Comparison of ENCODE assay signal across 18 cellular contexts in genomic region chr10:88733215-88733614, GRCh38. TPM values are rescaled to one million over a fixed set of nuclear protein-coding genes. Genes with fewer than 3 reads are reported as not detected.
"Had no signal": no experiment of that assay in that cellular context is flagged by ENCODE, and none has a peak within 500 bp of the region (broad histone marks: within the 10 kb centered on the region; RNA-seq: fewer than 3 reads in every experiment).

No MANE protein-coding gene starts in this region.

- H3K9me3 ChIP-seq: ascending aorta, transverse colon had no signal

- H3K9me3 Mint-ChIP-seq: activated CD4-positive, alpha-beta memory T cell treated with anti-CD3 and anti-CD28 coated beads for 36 hours; activated naive CD8-positive, alpha-beta T cell treated with anti-CD3 and anti-CD28 coated beads, Interleukin-2, amount 10 ng/mL, durations not matched to agents 7 days and 5 days; activated T-cell treated with anti-CD3 and anti-CD28 coated beads, Interleukin-2, amount 50 U/mL, for 72 hours; mesothelial cell of epicardium had no signal

- ATAC-seq: activated T-cell treated with anti-CD3 and anti-CD28 coated beads, Interleukin-2, amount 50 U/mL, for 72 hours; esophagus mucosa; right cardiac atrium had no signal

- H3K36me3 ChIP-seq: ascending aorta, transverse colon had no signal

- H3K4me3 Mint-ChIP-seq: activated CD4-positive, alpha-beta memory T cell treated with anti-CD3 and anti-CD28 coated beads for 36 hours; activated naive CD8-positive, alpha-beta T cell treated with anti-CD3 and anti-CD28 coated beads, Interleukin-2, amount 10 ng/mL, durations not matched to agents 7 days and 5 days; activated T-cell treated with anti-CD3 and anti-CD28 coated beads, Interleukin-2, amount 50 U/mL, for 72 hours; mesothelial cell of epicardium had no signal

- H3K36me3 Mint-ChIP-seq: activated CD4-positive, alpha-beta memory T cell treated with anti-CD3 and anti-CD28 coated beads for 36 hours; activated naive CD8-positive, alpha-beta T cell treated with anti-CD3 and anti-CD28 coated beads, Interleukin-2, amount 10 ng/mL, durations not matched to agents 7 days and 5 days; mesothelial cell of epicardium had no signal

- FAIRE-seq: bronchial epithelial cell, endometrium, small intestine had no signal

- H3K27me3 ChIP-seq: ascending aorta had no signal

- H3K4me1 Mint-ChIP-seq: mesothelial cell of epicardium had no signal

- DNase-seq: activated CD4-positive, alpha-beta memory T cell treated with anti-CD3 and anti-CD28 coated beads for 36 hours; activated gamma-delta T cell treated with Interleukin-2 at 50 U/mL for 16 hours; activated naive CD8-positive, alpha-beta T cell treated with anti-CD3 and anti-CD28 coated beads, Interleukin-2, amount 10 ng/mL, durations not matched to agents 7 days and 5 days; activated T-cell treated with anti-CD3 and anti-CD28 coated beads, Interleukin-2, amount 50 U/mL, for 72 hours; dorsolateral prefrontal cortex; hippocampal formation; kidney glomerular epithelial cell; right cardiac atrium; small intestine; transverse colon had no signal

- H3K27ac Mint-ChIP-seq: activated CD4-positive, alpha-beta memory T cell treated with anti-CD3 and anti-CD28 coated beads for 36 hours; activated naive CD8-positive, alpha-beta T cell treated with anti-CD3 and anti-CD28 coated beads, Interleukin-2, amount 10 ng/mL, durations not matched to agents 7 days and 5 days; activated T-cell treated with anti-CD3 and anti-CD28 coated beads, Interleukin-2, amount 50 U/mL, for 72 hours; mesothelial cell of epicardium had no signal

- H3K4me1 ChIP-seq: ascending aorta, parathyroid adenoma, transverse colon had no signal

- H3K4me3 ChIP-seq: ascending aorta, dorsolateral prefrontal cortex, transverse colon had no signal

RNA-seq across cellular contexts. Expression of gene LIPN, which starts 26.6 kb away (rescaled TPM):
- total RNA-seq: activated CD4-positive, alpha-beta memory T cell treated with anti-CD3 and anti-CD28 coated beads for 36 hours; activated naive CD8-positive, alpha-beta T cell treated with anti-CD3 and anti-CD28 coated beads, Interleukin-2, amount 10 ng/mL, durations not matched to agents 7 days and 5 days; activated T-cell treated with anti-CD3 and anti-CD28 coated beads, Interleukin-2, amount 50 U/mL, for 72 hours; ascending aorta; bronchial epithelial cell; glomerular endothelial cell; mesothelial cell of epicardium; myocyte had no signal
- polyA plus RNA-seq: right cardiac atrium had no signal

RNA-seq across cellular contexts. Expression of gene LIPK, which starts 27.2 kb away (rescaled TPM):
- total RNA-seq: activated CD4-positive, alpha-beta memory T cell treated with anti-CD3 and anti-CD28 coated beads for 36 hours; activated naive CD8-positive, alpha-beta T cell treated with anti-CD3 and anti-CD28 coated beads, Interleukin-2, amount 10 ng/mL, durations not matched to agents 7 days and 5 days; activated T-cell treated with anti-CD3 and anti-CD28 coated beads, Interleukin-2, amount 50 U/mL, for 72 hours; ascending aorta; bronchial epithelial cell; dorsolateral prefrontal cortex; glomerular endothelial cell; mesothelial cell of epicardium; myocyte; right cardiac atrium; transverse colon had no signal
- polyA plus RNA-seq: right cardiac atrium, small intestine had no signal
